In genomic region chr5:127820910-127821553, GRCh38 we compare ENCODE assay signal across 11 cellular contexts.
DNase-seq lines count a peak whose midpoint lies in the region; ATAC-seq, FAIRE-seq and TF ChIP-seq lines count a peak whose summit lies in the region.
"Had no signal": no experiment of that assay in that cellular context is flagged by ENCODE, and none has a peak within 500 bp of the region (broad histone marks: within the 10 kb centered on the region; RNA-seq: fewer than 3 reads in every experiment).

No MANE protein-coding gene starts in this region.

- H3K4me1 Mint-ChIP-seq in activated CD4-positive, alpha-beta T cell treated with anti-CD3 and anti-CD28 coated beads for 36 hours = no peaks in the 10 kb centered on the region
- no peaks in the 10 kb centered on the region for H3K4me1 Mint-ChIP-seq in activated CD4-positive, alpha-beta T cell treated with anti-CD3 and anti-CD28 coated beads, Interleukin-2, amount 10 ng/mL, durations not matched to agents 7 days and 5 days
- peaks cover 18% of the 10 kb centered on the region for H3K4me1 Mint-ChIP-seq in progenitor cell of endocrine pancreas (ENCODE audit: low read depth)

- no peak overlapping the region for H3K27ac ChIP-seq in SK-N-SH (ENCODE audit: low read depth in 2 of 2, low read length in 1 of 2)
- no peak overlapping the region for H3K27ac ChIP-seq in left ventricle myocardium inferior (replicated peaks)

- POLR2A ChIA-PET in activated CD4-positive, alpha-beta T cell treated with anti-CD3 and anti-CD28 coated beads for 36 hours (lab: Charles Lee) = no interaction called here
- POLR2A ChIA-PET in activated CD4-positive, alpha-beta T cell treated with anti-CD3 and anti-CD28 coated beads, Interleukin-2, amount 10 ng/mL, durations not matched to agents 7 days and 5 days (lab: Charles Lee) = no interaction called here
- POLR2A ChIA-PET in SK-N-SH (lab: Yijun Ruan, JAX) = no interaction called here

- CTCF ChIA-PET in activated CD4-positive, alpha-beta T cell treated with anti-CD3 and anti-CD28 coated beads for 36 hours (lab: Charles Lee) = interaction anchor here (0.6 kb wide), 1 partner anchor 275 kb away, joined by 5 read pairs; no protein-coding TSS in a partner anchor
- CTCF ChIA-PET in activated CD4-positive, alpha-beta T cell treated with anti-CD3 and anti-CD28 coated beads, Interleukin-2, amount 10 ng/mL, durations not matched to agents 7 days and 5 days (lab: Charles Lee) = interaction anchor here (0.8 to 1.0 kb wide), 3 partner anchors 13 to 21 kb away, joined by 3 read pairs; no protein-coding TSS in a partner anchor
- CTCF ChIA-PET in SK-N-SH (lab: Yijun Ruan, JAX) = no interaction called here

- H3K79me2 ChIP-seq in SK-N-SH (ENCODE audit: insufficient read depth) = no peaks in the 10 kb centered on the region

- no peaks in the 10 kb centered on the region for H3K9me3 Mint-ChIP-seq in activated CD4-positive, alpha-beta T cell treated with anti-CD3 and anti-CD28 coated beads for 36 hours (ENCODE audit: low read depth)
- no peaks in the 10 kb centered on the region for H3K9me3 Mint-ChIP-seq in activated CD4-positive, alpha-beta T cell treated with anti-CD3 and anti-CD28 coated beads, Interleukin-2, amount 10 ng/mL, durations not matched to agents 7 days and 5 days
- H3K9me3 Mint-ChIP-seq in progenitor cell of endocrine pancreas (ENCODE audit: low read depth) = peaks cover 8% of the 10 kb centered on the region
- H3K9me3 Mint-ChIP-seq: activated T-helper 1 cell treated with anti-CD3 and anti-CD28 coated beads, Interleukin-12 subunit alpha, Interleukin-12 subunit beta, Interleukin-2, Interleukin-4 antibody, amounts not matched to agents 30 ng/mL and 10 ng/mL and 1 ng/mL, durations not matched to agents 14 hours and 24 hours and 36 hours had no signal

- H3K9ac ChIP-seq in SK-N-SH = no peak overlapping the region

- H3K36me3 ChIP-seq in SK-N-SH (replicated peaks in 1 of 2; ENCODE audit: control insufficient read depth in 1 of 2, insufficient read depth in 2 of 2, low read length in 1 of 2) (no peaks in the 10 kb centered on the region), left ventricle myocardium inferior (no peaks in the 10 kb centered on the region)

- no peak overlapping the region for H2AFZ ChIP-seq in SK-N-SH (ENCODE audit: low read depth)

- H3K27me3 ChIP-seq in SK-N-SH (ENCODE audit: insufficient read depth) (no peaks in the 10 kb centered on the region), left ventricle myocardium inferior (ENCODE audit: low read depth) (no peaks in the 10 kb centered on the region)

- H4K20me1 ChIP-seq in SK-N-SH (ENCODE audit: insufficient read depth) = no peaks in the 10 kb centered on the region

- peaks cover 0 to 10% of the 10 kb centered on the region in 2 experiments; a peak in 1 of 4 replicates for H3K4me1 ChIP-seq in SK-N-SH (ENCODE audit: control insufficient read depth in 1 of 2, insufficient read depth in 2 of 2, low read depth in 1 of 2, low read length in 1 of 2)
- no peaks in the 10 kb centered on the region for H3K4me1 ChIP-seq in left ventricle myocardium inferior

- no peaks in the 10 kb centered on the region for H3K9me2 ChIP-seq in SK-N-SH

- no peak overlapping the region for H3K4me3 Mint-ChIP-seq in activated CD4-positive, alpha-beta T cell treated with anti-CD3 and anti-CD28 coated beads for 36 hours
- no peak overlapping the region for H3K4me3 Mint-ChIP-seq in activated CD4-positive, alpha-beta T cell treated with anti-CD3 and anti-CD28 coated beads, Interleukin-2, amount 10 ng/mL, durations not matched to agents 7 days and 5 days
- no peak overlapping the region for H3K4me3 Mint-ChIP-seq in progenitor cell of endocrine pancreas (ENCODE audit: low read depth)
- H3K4me3 Mint-ChIP-seq: activated T-helper 1 cell treated with anti-CD3 and anti-CD28 coated beads, Interleukin-12 subunit alpha, Interleukin-12 subunit beta, Interleukin-2, Interleukin-4 antibody, amounts not matched to agents 30 ng/mL and 10 ng/mL and 1 ng/mL, durations not matched to agents 14 hours and 24 hours and 36 hours; naive thymus-derived CD4-positive, alpha-beta T cell had no signal

- TF ChIP-seq CTCF in SK-N-SH (IDR thresholded peaks at IDR 0.05) = no peak
- TF ChIP-seq CTCF in progenitor cell of endocrine pancreas (IDR thresholded peaks at IDR 0.05; ENCODE audit: unreplicated experiment) = no peak
- TF ChIP-seq CTCF in left ventricle myocardium inferior (IDR thresholded peaks at IDR 0.05; ENCODE audit: borderline replicate concordance) = no peak

- H3K4me2 ChIP-seq in SK-N-SH = no peak overlapping the region

- ATAC-seq in activated CD4-positive, alpha-beta T cell treated with anti-CD3 and anti-CD28 coated beads for 36 hours = peak; percentile 39
- ATAC-seq in HG02970 (IDR thresholded peaks at IDR 0.05; ENCODE audit: low FRiP score, unreplicated experiment) = peak; percentile 84
- no peak for ATAC-seq in GM18519 (IDR thresholded peaks at IDR 0.05; ENCODE audit: low FRiP score, unreplicated experiment)
- ATAC-seq: naive thymus-derived CD4-positive, alpha-beta T cell had no signal

- H3K9me3 ChIP-seq in SK-N-SH = no peaks in the 10 kb centered on the region
- H3K9me3 ChIP-seq in left ventricle myocardium inferior (replicated peaks) = no peaks in the 10 kb centered on the region

- no peak for DNase-seq in activated CD4-positive, alpha-beta T cell treated with anti-CD3 and anti-CD28 coated beads for 36 hours
- DNase-seq in activated CD4-positive, alpha-beta T cell treated with anti-CD3 and anti-CD28 coated beads, Interleukin-2, amount 10 ng/mL, durations not matched to agents 7 days and 5 days = no peak
- DNase-seq in SK-N-SH = no peak
- no peak for DNase-seq in progenitor cell of endocrine pancreas (ENCODE audit: low spot score, unreplicated experiment)
- no peak for DNase-seq in left ventricle myocardium inferior
- DNase-seq in GM12892 (ENCODE audit: insufficient read length) = no peak
- DNase-seq: naive thymus-derived CD4-positive, alpha-beta T cell had no signal

- WGBS in SK-N-SH (ENCODE audit: low lambda C conversion rate) = 31% methylated on average over 2 of the region's 2 CpGs

- H3F3A ChIP-seq in SK-N-SH (replicated peaks; ENCODE audit: insufficient read depth) = peaks cover 6% of the 10 kb centered on the region

- H3K4me3 ChIP-seq in SK-N-SH (ENCODE audit: low read depth in 2 of 2, low read length in 1 of 2) (no peak overlapping the region), left ventricle myocardium inferior (no peak overlapping the region)

- TF ChIP-seq RAD21 in SK-N-SH (IDR thresholded peaks at IDR 0.05; ENCODE audit: low read length) = no peak

- peaks cover 4% of the 10 kb centered on the region for H3K27me3 Mint-ChIP-seq in activated CD4-positive, alpha-beta T cell treated with anti-CD3 and anti-CD28 coated beads for 36 hours
- H3K27me3 Mint-ChIP-seq in activated CD4-positive, alpha-beta T cell treated with anti-CD3 and anti-CD28 coated beads, Interleukin-2, amount 10 ng/mL, durations not matched to agents 7 days and 5 days = peaks cover 2% of the 10 kb centered on the region
- H3K27me3 Mint-ChIP-seq in progenitor cell of endocrine pancreas = no peaks in the 10 kb centered on the region

- peak; percentile 20 to 58; a peak in 2 of 4 replicates for TF ChIP-seq EP300 in SK-N-SH (IDR thresholded peaks at IDR 0.05; ENCODE audit: borderline replicate concordance in 1 of 2, low read depth in 1 of 2, low read length in 1 of 2)

- intact Hi-C loops in activated CD4-positive, alpha-beta T cell treated with anti-CD3 and anti-CD28 coated beads for 36 hours (cut with DNase I, micrococcal nuclease) = no loop called here
- intact Hi-C loops in left ventricle myocardium inferior (cut with micrococcal nuclease) = no loop called here

- FAIRE-seq in GM12892 (lab: Jason Lieb, UNC) = no peak
- FAIRE-seq: GM12891 had no signal

- no peak overlapping the region for H3K27ac Mint-ChIP-seq in activated CD4-positive, alpha-beta T cell treated with anti-CD3 and anti-CD28 coated beads for 36 hours
- H3K27ac Mint-ChIP-seq in activated CD4-positive, alpha-beta T cell treated with anti-CD3 and anti-CD28 coated beads, Interleukin-2, amount 10 ng/mL, durations not matched to agents 7 days and 5 days = no peak overlapping the region
- no peak overlapping the region for H3K27ac Mint-ChIP-seq in progenitor cell of endocrine pancreas
- H3K27ac Mint-ChIP-seq: activated T-helper 1 cell treated with anti-CD3 and anti-CD28 coated beads, Interleukin-12 subunit alpha, Interleukin-12 subunit beta, Interleukin-2, Interleukin-4 antibody, amounts not matched to agents 30 ng/mL and 10 ng/mL and 1 ng/mL, durations not matched to agents 14 hours and 24 hours and 36 hours; naive thymus-derived CD4-positive, alpha-beta T cell had no signal

- H3K36me3 Mint-ChIP-seq in activated CD4-positive, alpha-beta T cell treated with anti-CD3 and anti-CD28 coated beads for 36 hours (ENCODE audit: low read depth) = no peaks in the 10 kb centered on the region
- no peaks in the 10 kb centered on the region for H3K36me3 Mint-ChIP-seq in activated CD4-positive, alpha-beta T cell treated with anti-CD3 and anti-CD28 coated beads, Interleukin-2, amount 10 ng/mL, durations not matched to agents 7 days and 5 days (ENCODE audit: low read depth)
- no peaks in the 10 kb centered on the region for H3K36me3 Mint-ChIP-seq in progenitor cell of endocrine pancreas (ENCODE audit: insufficient read depth)
- H3K36me3 Mint-ChIP-seq: naive thymus-derived CD4-positive, alpha-beta T cell had no signal

- no peak for TF ChIP-seq POLR2A in GM12892 (IDR thresholded peaks at IDR 0.05; ENCODE audit: low read depth, low read length)

TF ChIP-seq in SK-N-SH, 30 proteins besides CTCF, POLR2A, EP300 and RAD21 (continues in another document):
- peak; percentile 93 for TF ChIP-seq PBX3 (IDR thresholded peaks at IDR 0.05)
- TF ChIP-seq FOXJ3 (CRISPR knock-in tag; IDR thresholded peaks at IDR 0.05) = no peak
- 0 out of 2 replicates have a peak, but pooled peaks have one; percentile 18 for TF ChIP-seq MAX (IDR thresholded peaks at IDR 0.05; ENCODE audit: low read depth)
- peak; percentile 54; the same call in 1 of the 2 replicates for TF ChIP-seq TEAD4 (IDR thresholded peaks at IDR 0.05; ENCODE audit: borderline replicate concordance, insufficient read depth)
